ENCODE assay signal across 18 cellular contexts in genomic region chr4:659851-660250, GRCh38. TPM values are rescaled to one million over a fixed set of nuclear protein-coding genes. Genes with fewer than 3 reads are reported as not detected.
DNase-seq lines count a peak whose midpoint lies in the region; ATAC-seq and TF ChIP-seq lines count a peak whose summit lies in the region.
"Had no signal": no experiment of that assay in that cellular context is flagged by ENCODE, and none has a peak within 500 bp of the region (broad histone marks: within the 10 kb centered on the region; RNA-seq: fewer than 3 reads in every experiment).

No MANE protein-coding gene starts in this region.

- peaks cover 5 to 13% of the 10 kb centered on the region in 2 donors for H3K9me3 Mint-ChIP-seq in activated naive CD4-positive, alpha-beta T cell treated with anti-CD3 and anti-CD28 coated beads, Interleukin-2, amount 50 U/mL, for 72 hours
- H3K9me3 Mint-ChIP-seq in nephron progenitor cell: no peaks in the 10 kb centered on the region
- H3K9me3 Mint-ChIP-seq: IgD-negative memory B cell had no signal

- H3K36me3 ChIP-seq in spleen: peaks cover 0 to 8% (median 0%) of the 10 kb centered on the region in 6 donors

- TF ChIP-seq POLR2A in Raji (IDR thresholded peaks at IDR 0.05; ENCODE audit: insufficient read depth, low read depth, low read length): peak; percentile 1; the same call in 1 of the 2 replicates
- no peak for TF ChIP-seq POLR2A in spleen (IDR thresholded peaks at IDR 0.05)

- peak; percentile 4 for DNase-seq in activated naive CD4-positive, alpha-beta T cell treated with anti-CD3 and anti-CD28 coated beads, Interleukin-2, amount 50 U/mL, for 16 hours
- no peak for DNase-seq in activated naive CD4-positive, alpha-beta T cell treated with anti-CD3 and anti-CD28 coated beads, Interleukin-2, amount 50 U/mL, for 72 hours (ENCODE audit: low spot score in 2 of 2)
- DNase-seq in nephron progenitor cell (no peak), spleen (peak; percentile 17), DMS79 (lab: John Stamatoyannopoulos, UW) (no peak)
- DNase-seq: NCI-H1105, NCI-H146, NCI-H2029, NCI-H524 treated with DMSO at 0.1 percent for 48 hours, NCI-H82 had no signal

- peaks cover 8% of the 10 kb centered on the region for H3K27me3 Mint-ChIP-seq in nephron progenitor cell (ENCODE audit: low read depth, poor library complexity)
- H3K27me3 Mint-ChIP-seq: B cell, IgD-negative memory B cell had no signal

- peaks cover 0 to 7% (median 0%) of the 10 kb centered on the region in 7 donors for H3K27me3 ChIP-seq in spleen (replicated peaks in 1 of 7)

- H3K4me3 ChIP-seq in spleen: no peak overlapping the region
- H3K4me3 ChIP-seq: A549 had no signal

- H3K4me3 Mint-ChIP-seq in nephron progenitor cell: no peak overlapping the region
- H3K4me3 Mint-ChIP-seq: B cell, CD14-positive monocyte had no signal

- no peak overlapping the region for H3K27ac ChIP-seq in spleen
- H3K27ac ChIP-seq: A549 had no signal

- peaks cover 3 to 25% (median 15%) of the 10 kb centered on the region in 6 donors for H3K4me1 ChIP-seq in spleen
- H3K4me1 ChIP-seq: A549 had no signal

- peaks cover 22% of the 10 kb centered on the region for H3K4me1 Mint-ChIP-seq in nephron progenitor cell

- no peak for TF ChIP-seq CTCF in nephron progenitor cell (IDR thresholded peaks at IDR 0.05)
- TF ChIP-seq CTCF in spleen (IDR thresholded peaks at IDR 0.05 in 8 of 11, conservative IDR thresholded peaks at IDR 0.05 in 3 of 11): no peak

- intact Hi-C loops in spleen (cut with DNase I; ENCODE audit: low total_unique reads): no loop called here

- no peak for ATAC-seq in activated naive CD4-positive, alpha-beta T cell treated with anti-CD3 and anti-CD28 coated beads, Interleukin-2, amount 50 U/mL, for 72 hours
- no peak for ATAC-seq in HG02870 (IDR thresholded peaks at IDR 0.05; ENCODE audit: unreplicated experiment)
- ATAC-seq: A549, Panc1 had no signal

- H3K27ac Mint-ChIP-seq in activated naive CD4-positive, alpha-beta T cell treated with anti-CD3 and anti-CD28 coated beads, Interleukin-2, amount 50 U/mL, for 72 hours: no peak overlapping the region
- H3K27ac Mint-ChIP-seq in nephron progenitor cell: peak overlapping the region; percentile 70
- H3K27ac Mint-ChIP-seq: B cell, CD14-positive monocyte had no signal

- no peaks in the 10 kb centered on the region for H3K9me3 ChIP-seq in spleen
- H3K9me3 ChIP-seq: A549 had no signal

- WGBS in spleen, 5 donors: 89 to 98% (median 93%) methylated on average over 8 of the region's 8 CpGs

- peaks cover 6 to 15% of the 10 kb centered on the region in 2 donors for H3K36me3 Mint-ChIP-seq in activated naive CD4-positive, alpha-beta T cell treated with anti-CD3 and anti-CD28 coated beads, Interleukin-2, amount 50 U/mL, for 72 hours
- H3K36me3 Mint-ChIP-seq in nephron progenitor cell (ENCODE audit: low read depth): peaks cover 21% of the 10 kb centered on the region
- H3K36me3 Mint-ChIP-seq: CD14-positive monocyte had no signal

RNA-seq across cellular contexts. Expression of gene ATP5ME, which starts 14.2 kb away (rescaled TPM):
- total RNA-seq in activated naive CD4-positive, alpha-beta T cell treated with anti-CD3 and anti-CD28 coated beads, Interleukin-2, amount 50 U/mL, for 72 hours: 100 to 1,000 TPM; 131 to 221 TPM
- total RNA-seq in spleen: 100 to 1,000 TPM in 4 of 7 donors, 10 to 100 TPM in 3; 51.7 to 187 (median 160) TPM
- 100 to 1,000 TPM; 444 to 497 (median 461) TPM for polyA plus RNA-seq in spleen

RNA-seq across cellular contexts. Expression of gene MYL5, which starts 14.5 kb away (rescaled TPM):
- total RNA-seq in activated naive CD4-positive, alpha-beta T cell treated with anti-CD3 and anti-CD28 coated beads, Interleukin-2, amount 50 U/mL, for 72 hours: 10 to 100 TPM in 1 of 2 donors, 1 to 10 TPM in 1; 7.4 to 21.8 TPM
- total RNA-seq in spleen: 10 to 100 TPM in 6 of 7 donors, 1 to 10 TPM in 1; 9.2 to 28.2 (median 14.6) TPM
- polyA plus RNA-seq in spleen: 10 to 100 TPM; 18.9 to 32.6 (median 20.0) TPM

RNA-seq across cellular contexts. Expression of gene SLC49A3, which starts 29.1 kb away (rescaled TPM):
- 1 to 10 TPM in 1 of 2 donors, under 1 TPM in 1; 0.59 to 1.3 TPM for total RNA-seq in activated naive CD4-positive, alpha-beta T cell treated with anti-CD3 and anti-CD28 coated beads, Interleukin-2, amount 50 U/mL, for 72 hours
- total RNA-seq in spleen: 10 to 100 TPM; 11.2 to 28.8 (median 21.2) TPM
- 10 to 100 TPM in 2 of 3 donors, 1 to 10 TPM in 1; 5.6 to 19.3 (median 11.7) TPM for polyA plus RNA-seq in spleen
- total RNA-seq: SK-MEL-5 had no signal

RNA-seq across cellular contexts. Expression of gene PDE6B, which starts 34.5 kb away (rescaled TPM):
- 10 to 100 TPM in 1 of 2 donors, 1 to 10 TPM in 1; 8.4 to 16.6 TPM for total RNA-seq in activated naive CD4-positive, alpha-beta T cell treated with anti-CD3 and anti-CD28 coated beads, Interleukin-2, amount 50 U/mL, for 72 hours
- total RNA-seq in spleen: 10 to 100 TPM in 6 of 7 donors, 1 to 10 TPM in 1; 10.0 to 19.8 (median 15.8) TPM
- polyA plus RNA-seq in spleen: 1 to 10 TPM; 4.4 to 7.7 (median 6.1) TPM
- total RNA-seq: SK-MEL-5 had no signal
- polyA plus RNA-seq: A549 had no signal

RNA-seq across cellular contexts. Expression of gene PCGF3, which starts 45.8 kb away (rescaled TPM):
- 10 to 100 TPM; 23.0 to 25.9 TPM for total RNA-seq in activated naive CD4-positive, alpha-beta T cell treated with anti-CD3 and anti-CD28 coated beads, Interleukin-2, amount 50 U/mL, for 72 hours
- 100 to 1,000 TPM in 1 of 7 donors, 10 to 100 TPM in 6; 52.0 to 102 (median 80.3) TPM for total RNA-seq in spleen
- polyA plus RNA-seq in spleen: 10 to 100 TPM; 29.7 to 84.2 (median 53.3) TPM

Comparison
In these comparisons a context has a peak if more than half of its experiments do, and no peak if none do; other contexts are left out.
1. DNase-seq: peak in activated naive CD4-positive, alpha-beta T cell treated with anti-CD3 and anti-CD28 coated beads, Interleukin-2, amount 50 U/mL, for 16 hours (single experiment) and spleen (single experiment); none in activated naive CD4-positive, alpha-beta T cell treated with anti-CD3 and anti-CD28 coated beads, Interleukin-2, amount 50 U/mL, for 72 hours (0 of 2), nephron progenitor cell (single experiment) and DMS79 (single experiment).
2. RNA of gene SLC49A3, which starts 29.1 kb away (total RNA-seq): 11.2 to 28.8 TPM in spleen; 0.59 to 1.3 TPM in activated naive CD4-positive, alpha-beta T cell treated with anti-CD3 and anti-CD28 coated beads, Interleukin-2, amount 50 U/mL, for 72 hours; every median in the first group is over 4 times any median in the second.